ENCODE assay signal across 10 cellular contexts in the genomic region with DNA sequence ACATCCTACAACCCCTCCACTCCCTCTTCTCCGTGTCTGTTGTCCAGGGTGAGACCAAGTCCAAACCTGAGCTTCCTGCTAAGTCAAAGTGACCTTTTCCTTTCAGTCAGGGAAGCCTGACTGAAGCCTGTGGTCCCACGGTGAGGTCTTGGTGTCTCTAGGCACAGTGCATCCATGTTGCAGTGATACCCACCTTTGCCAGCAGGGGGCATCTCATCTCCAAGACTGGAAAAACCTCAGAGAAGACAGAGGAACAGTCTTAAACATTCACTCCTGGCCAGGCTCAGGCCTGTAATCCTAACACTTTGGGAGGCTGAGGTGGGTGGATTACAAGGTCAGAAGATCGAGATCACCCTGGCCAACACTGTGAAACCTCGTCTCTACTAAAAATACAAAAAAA. TPM values are rescaled to one million over a fixed set of nuclear protein-coding genes. Genes with fewer than 3 reads are reported as not detected.
DNase-seq lines count a peak whose midpoint lies in the region; ATAC-seq and TF ChIP-seq lines count a peak whose summit lies in the region.
"Not testable (repeated sequence)": the region's sequence is repeated elsewhere in the genome, so short reads cannot be mapped to it uniquely, and the experiment has no call there.
"Had no signal": no experiment of that assay in that cellular context is flagged by ENCODE, and none has a peak within 500 bp of the region (broad histone marks: within the 10 kb centered on the region; RNA-seq: fewer than 3 reads in every experiment).

No MANE protein-coding gene starts in this region.

- not testable (repeated sequence) for H3K4me3 ChIP-seq in Caco-2 (ENCODE audit: low read depth, low read length); SK-N-SH (ENCODE audit: low read depth in 2 of 2, low read length in 1 of 2); fibroblast of mammary gland (ENCODE audit: control insufficient read depth, low read depth, low read length)

- intact Hi-C loops in Caco-2 (cut with micrococcal nuclease; ENCODE audit: unreplicated experiment): not testable (repeated sequence)

- DNase-seq in Caco-2 (peak; percentile 29 to 38), M059J (ENCODE audit: low read depth) (peak; percentile 38), SK-N-SH (peak; percentile 16), fibroblast of mammary gland (ENCODE audit: low read depth) (peak; percentile 58), memory B cell (ENCODE audit: low spot score in 2 of 2) (peak; percentile 18)
- DNase-seq in activated effector memory CD4-positive, alpha-beta T cell treated with Interleukin-2 at 50 U/mL for 16 hours: peak; percentile 1
- DNase-seq in stimulated activated CD8-positive, alpha-beta memory T cell treated with anti-CD3 and anti-CD28 coated beads, Interleukin-4, amount 100 ng/mL, for 24 hours (ENCODE audit: low read depth): peak; percentile 44

- not testable (repeated sequence) for H3K4me1 Mint-ChIP-seq in Caco-2 (ENCODE audit: low read depth, unreplicated experiment); memory B cell

- not testable (repeated sequence) for H3K79me2 ChIP-seq in SK-N-SH (ENCODE audit: insufficient read depth)

- not testable (repeated sequence) for H4K20me1 ChIP-seq in SK-N-SH (ENCODE audit: insufficient read depth)

- H2AFZ ChIP-seq in SK-N-SH (ENCODE audit: low read depth): not testable (repeated sequence)

- H3K36me3 Mint-ChIP-seq in Caco-2 (ENCODE audit: insufficient read depth, unreplicated experiment); memory B cell: not testable (repeated sequence)

- H3K27ac Mint-ChIP-seq in Caco-2 (ENCODE audit: unreplicated experiment): not testable (repeated sequence)
- peak overlapping the region; percentile 24 for H3K27ac Mint-ChIP-seq in memory B cell

- H3K9me2 ChIP-seq in SK-N-SH: not testable (repeated sequence)

- not testable (repeated sequence) for H3K4me3 Mint-ChIP-seq in Caco-2 (ENCODE audit: unreplicated experiment); memory B cell

- not testable (repeated sequence) for H3K27me3 ChIP-seq in Caco-2 (replicated peaks; ENCODE audit: control insufficient read depth, insufficient read depth, low read length)
- peaks cover 18% of the 10 kb centered on the region; the same call in 1 of the 2 replicates for H3K27me3 ChIP-seq in SK-N-SH (ENCODE audit: insufficient read depth)

- BruUV-seq in Caco-2 (replicated peaks; lab: Mats Ljungman, UMichigan): not testable (repeated sequence)

- H3K4me2 ChIP-seq in SK-N-SH: not testable (repeated sequence)

- TF ChIP-seq CTCF in Caco-2 (IDR thresholded peaks at IDR 0.05; ENCODE audit: insufficient read depth in 1 of 2, low read depth in 1 of 2, low read length in 1 of 2, severe bottlenecking in 1 of 2, unreplicated experiment in 1 of 2) (peak; percentile 27 to 32), SK-N-SH (IDR thresholded peaks at IDR 0.05) (peak; percentile 71), fibroblast of mammary gland (conservative IDR thresholded peaks at IDR 0.05; ENCODE audit: control insufficient read depth, insufficient read depth, low read depth, low read length) (peak; percentile 61)

- TF ChIP-seq EP300 in SK-N-SH (IDR thresholded peaks at IDR 0.05; ENCODE audit: borderline replicate concordance in 1 of 2, low read depth in 1 of 2, low read length in 1 of 2): not testable (repeated sequence)

- H3K27ac ChIP-seq in SK-N-SH (ENCODE audit: low read depth in 2 of 2, low read length in 1 of 2): not testable (repeated sequence)

- WGBS in SK-N-SH (ENCODE audit: low lambda C conversion rate): 5% methylated on average over 4 of the region's 4 CpGs

- TF ChIP-seq RAD21 in SK-N-SH (IDR thresholded peaks at IDR 0.05; ENCODE audit: low read length): peak; percentile 44

- not testable (repeated sequence) for H3F3A ChIP-seq in SK-N-SH (replicated peaks; ENCODE audit: insufficient read depth)

- H3K9me3 ChIP-seq in Caco-2, SK-N-SH: not testable (repeated sequence)

- ATAC-seq in GM21526 (IDR thresholded peaks at IDR 0.05; ENCODE audit: low FRiP score, unreplicated experiment): peak; percentile 64
- not testable (repeated sequence) for ATAC-seq in memory B cell (ENCODE audit: low read depth)

- POLR2A ChIA-PET in Caco-2 (lab: Charles Lee); SK-N-SH (lab: Yijun Ruan, JAX): not testable (repeated sequence)

- H3K9me3 Mint-ChIP-seq in Caco-2 (ENCODE audit: unreplicated experiment); memory B cell: not testable (repeated sequence)

- H3K4me1 ChIP-seq in Caco-2; SK-N-SH (ENCODE audit: control insufficient read depth in 1 of 2, insufficient read depth in 2 of 2, low read depth in 1 of 2, low read length in 1 of 2): not testable (repeated sequence)

- not testable (repeated sequence) for H3K9ac ChIP-seq in SK-N-SH

- H3K36me3 ChIP-seq in Caco-2 (ENCODE audit: control insufficient read depth, insufficient read depth, low read length); SK-N-SH (replicated peaks in 1 of 2; ENCODE audit: control insufficient read depth in 1 of 2, insufficient read depth in 2 of 2, low read length in 1 of 2): not testable (repeated sequence)

- not testable (repeated sequence) for H3K27me3 Mint-ChIP-seq in Caco-2 (ENCODE audit: insufficient read depth, unreplicated experiment); memory B cell

- CTCF ChIA-PET in Caco-2 (lab: Charles Lee) (interaction anchor here (0.6 kb wide), 1 partner anchor 80 kb away, joined by 4 read pairs; no protein-coding TSS in a partner anchor), SK-N-SH (lab: Yijun Ruan, JAX) (interaction anchor here (1.0 to 2.0 kb wide), 3 partner anchors 10 to 49 kb away, joined by 3 to 13 read pairs (median 4); no protein-coding TSS in a partner anchor)

TF ChIP-seq in SK-N-SH, 30 proteins besides CTCF, POLR2A, EP300 and RAD21:
- TF ChIP-seq SMC3 (IDR thresholded peaks at IDR 0.05; ENCODE audit: low read depth, low read length): peak; percentile 26

RNA-seq across cellular contexts. Expression of gene XAGE2, which starts 23.4 kb away (rescaled TPM):
- total RNA-seq in Caco-2 (2022): 2.8 and 5.7 TPM in 2 replicates
- 0.62 TPM in 1 of 2 replicates, not detected in the other for total RNA-seq in M059J (2014; rRNA removed; shearing (Covaris generic))
- polyA plus RNA-seq in SK-N-SH (2012; rRNA removed): 0.13 TPM in 1 of 2 replicates, not detected in the other
- 0.12 TPM in 1 of 2 replicates, not detected in the other for polyA plus RNA-seq in SK-N-SH (2012; cell fraction: cytosol; rRNA removed)
- polyA plus RNA-seq in SK-N-SH (2012; cell fraction: nucleus; rRNA removed): not detected in 2 replicates
- total RNA-seq: omental fat pad, T-cell had no signal

Comparison
In these comparisons a context has a peak if more than half of its experiments do, and no peak if none do; other contexts are left out.
1. DNase-seq: peak in every context shown above with its lines; median percentile 58 in fibroblast of mammary gland; 44 in stimulated activated CD8-positive, alpha-beta memory T cell treated with anti-CD3 and anti-CD28 coated beads, Interleukin-4, amount 100 ng/mL, for 24 hours; 38 in M059J; 34 in Caco-2; 18 in memory B cell; 16 in SK-N-SH; 1 in activated effector memory CD4-positive, alpha-beta T cell treated with Interleukin-2 at 50 U/mL for 16 hours.